In the genomic region with DNA sequence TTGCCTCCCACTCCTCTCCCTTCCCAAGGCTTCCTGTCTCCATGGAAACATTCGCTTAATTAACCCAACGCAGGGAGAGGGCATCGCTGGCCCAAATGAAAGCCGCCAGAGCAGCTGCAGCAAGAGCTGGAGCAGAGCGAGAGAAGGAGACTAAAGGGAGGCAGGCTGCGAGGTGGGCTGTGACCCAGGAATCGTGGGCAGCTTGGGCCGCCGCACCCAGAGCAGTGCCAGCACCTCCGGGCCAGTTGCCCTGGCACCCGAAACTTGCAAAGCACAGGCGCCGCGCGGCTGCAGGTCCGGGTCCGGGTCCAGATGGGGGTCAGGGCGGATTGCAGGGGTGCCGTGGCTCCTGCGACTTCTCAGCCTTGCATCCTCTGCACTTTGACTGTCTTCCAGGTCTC, we compare ENCODE assay signal across 10 cellular contexts. TPM values are rescaled to one million over a fixed set of nuclear protein-coding genes. Genes with fewer than 3 reads are reported as not detected.
A peak's percentile ranks its signal among the peaks of the same experiment; 100 is the strongest.
DNase-seq lines count a peak whose midpoint lies in the region; ATAC-seq and TF ChIP-seq lines count a peak whose summit lies in the region.
"Had no signal": no experiment of that assay in that cellular context is flagged by ENCODE, and none has a peak within 500 bp of the region (broad histone marks: within the 10 kb centered on the region; RNA-seq: fewer than 3 reads in every experiment).

No MANE protein-coding gene starts in this region.

- no peak for TF ChIP-seq CTCF in glutamatergic neuron (IDR thresholded peaks at IDR 0.05; ENCODE audit: partially characterized antibody, unreplicated experiment)
- TF ChIP-seq CTCF in retinal pigment epithelial cell (conservative IDR thresholded peaks at IDR 0.05; ENCODE audit: low read depth, low read length): no peak
- TF ChIP-seq CTCF in spleen (IDR thresholded peaks at IDR 0.05 in 8 of 11, conservative IDR thresholded peaks at IDR 0.05 in 3 of 11): no peak

- no peak overlapping the region for H3K27ac ChIP-seq in spleen

- no peaks in the 10 kb centered on the region for H3K9me3 ChIP-seq in adipocyte (ENCODE audit: control insufficient read depth, low read length)
- no peaks in the 10 kb centered on the region for H3K9me3 ChIP-seq in spleen

- H3K9ac ChIP-seq in adipocyte (ENCODE audit: low read length): peak overlapping the region; percentile 44

- H3K4me1 ChIP-seq in adipocyte (ENCODE audit: control insufficient read depth, insufficient read depth, low read length): peaks cover 6% of the 10 kb centered on the region
- H3K4me1 ChIP-seq in spleen: no peaks in the 10 kb centered on the region

- no peaks in the 10 kb centered on the region for H3K36me3 ChIP-seq in adipocyte (ENCODE audit: control insufficient read depth, insufficient read depth, low read length, severe bottlenecking)
- no peaks in the 10 kb centered on the region for H3K36me3 ChIP-seq in spleen

- no peaks in the 10 kb centered on the region for H3K36me3 Mint-ChIP-seq in glutamatergic neuron (ENCODE audit: unreplicated experiment)

- DNase-seq in EH (ENCODE audit: low read depth) (peak; percentile 23), adipocyte (ENCODE audit: low read depth) (no peak), glutamatergic neuron (peak; percentile 17), retinal pigment epithelial cell (ENCODE audit: low read depth) (no peak), ureter (ENCODE audit: low spot score) (no peak), left lobe of liver (ENCODE audit: low spot score) (no peak), mucosa of gallbladder (ENCODE audit: low spot score) (no peak), spleen (no peak)
- DNase-seq: DND-41, NCI-H1436 had no signal

- no peaks in the 10 kb centered on the region for H3K9me3 Mint-ChIP-seq in glutamatergic neuron (ENCODE audit: unreplicated experiment)

- H3K4me3 ChIP-seq in adipocyte (ENCODE audit: low read length) (peak overlapping the region; percentile 77), retinal pigment epithelial cell (ENCODE audit: low read length) (peak overlapping the region; percentile 51), spleen (peak overlapping the region in 2 of 8 donors; percentile 22 to 43)

- no peak for ATAC-seq in left lobe of liver

- H3K27me3 Mint-ChIP-seq in glutamatergic neuron (ENCODE audit: unreplicated experiment): no peaks in the 10 kb centered on the region

- H3K4me3 Mint-ChIP-seq in glutamatergic neuron (ENCODE audit: unreplicated experiment): no peak overlapping the region

- TF ChIP-seq POLR2A in spleen (IDR thresholded peaks at IDR 0.05): no peak

- 21 to 54% (median 36%) methylated on average over 20 of the region's 20 CpGs for WGBS in spleen, 5 donors

- intact Hi-C loops in spleen (cut with DNase I; ENCODE audit: low total_unique reads): no loop called here

- H3K4me1 Mint-ChIP-seq in glutamatergic neuron (ENCODE audit: low read depth, unreplicated experiment): no peaks in the 10 kb centered on the region

- H3K27ac Mint-ChIP-seq in glutamatergic neuron (ENCODE audit: unreplicated experiment): no peak overlapping the region

- H3K27me3 ChIP-seq in adipocyte (replicated peaks; ENCODE audit: control insufficient read depth, insufficient read depth, low read length) (no peaks in the 10 kb centered on the region), spleen (replicated peaks in 1 of 7) (peaks cover 0 to 8% (median 4%) of the 10 kb centered on the region in 7 donors)

RNA-seq across cellular contexts. Expression of a gene that starts 43.4 kb away (rescaled TPM):
- total RNA-seq in glutamatergic neuron (ENCODE audit: unreplicated experiment) (not detected), ureter (0.68 TPM), left lobe of liver (0.30 TPM), mucosa of gallbladder (1.3 TPM), spleen (under 1 TPM in 1 of 7 donors, not detected in 6; 0.09 TPM)
- under 1 TPM in 2 of 3 donors, not detected in 1; under 0.01 to 0.03 TPM for polyA plus RNA-seq in spleen

Comparison
In these comparisons a context has a peak if more than half of its experiments do, and no peak if none do; other contexts are left out.
1. DNase-seq: peak in EH (single experiment) and glutamatergic neuron (single experiment); none in adipocyte (single experiment), retinal pigment epithelial cell (single experiment), ureter (single experiment), left lobe of liver (single experiment), mucosa of gallbladder (single experiment) and spleen (single experiment).